25 cellular contexts compared by ENCODE assay signal in the genomic region with DNA sequence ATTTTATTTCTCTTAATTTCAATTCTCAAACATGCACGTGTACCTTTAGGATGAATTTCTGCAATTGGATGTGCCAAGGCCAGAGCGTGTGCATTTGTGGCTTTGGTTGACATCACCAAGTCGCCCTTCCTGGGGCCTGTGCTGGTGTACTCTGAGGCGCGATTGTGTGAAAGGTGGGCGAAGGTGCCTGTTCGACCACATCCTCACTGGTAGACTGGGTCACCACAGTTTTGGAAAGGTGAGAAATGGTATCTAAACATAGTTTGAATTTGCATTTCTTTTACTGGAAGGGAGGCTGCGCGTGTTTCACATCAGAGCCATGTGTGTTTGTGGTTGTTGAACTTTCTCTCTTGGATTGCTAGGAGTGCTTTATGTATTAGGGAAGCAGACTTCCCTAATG.
DNase-seq lines count a peak whose midpoint lies in the region; ATAC-seq, FAIRE-seq and TF ChIP-seq lines count a peak whose summit lies in the region.
"Had no signal": no experiment of that assay in that cellular context is flagged by ENCODE, and none has a peak within 500 bp of the region (broad histone marks: within the 10 kb centered on the region; RNA-seq: fewer than 3 reads in every experiment).

No MANE protein-coding gene starts in this region.

- POLR2A ChIA-PET in activated CD4-positive, alpha-beta T cell treated with anti-CD3 and anti-CD28 coated beads for 36 hours (lab: Charles Lee), result no interaction called here
- POLR2A ChIA-PET in H1 (lab: Charles Lee; ENCODE audit: partially characterized antibody), result no interaction called here

- H3K36me3 ChIP-seq in BLaER1 treated with 17β-estradiol and CSF1 and Interleukin-3, amounts not matched to agents 10 nM and 100 nM, result peaks cover 0 to 50% (median 7%) of the 10 kb centered on the region in 11 experiments; a peak in 12 of 22 replicates
- H3K36me3 ChIP-seq in H1 (ENCODE audit: control insufficient read depth in 2 of 4, insufficient read depth in 4 of 4, low read length in 3 of 4) (no peaks in the 10 kb centered on the region), spleen (no peaks in the 10 kb centered on the region)
- H3K36me3 ChIP-seq: BE2C, cardiac muscle cell, pancreas had no signal

- no peak overlapping the region for H3K9ac ChIP-seq in BLaER1 treated with 17β-estradiol and CSF1 and Interleukin-3, amounts not matched to agents 10 nM and 100 nM
- H3K9ac ChIP-seq in H1 (replicated peaks in 1 of 4; ENCODE audit: extremely low read depth in 1 of 4, low read depth in 3 of 4, low read length in 3 of 4), result no peak overlapping the region

- H2BK120ac ChIP-seq in H1 (replicated peaks; ENCODE audit: low read depth, low read length), result no peak overlapping the region

- H3K23me2 ChIP-seq in H1 (ENCODE audit: low read depth, low read length), result no peaks in the 10 kb centered on the region; the same call in 1 of the 2 replicates

- H3K18ac ChIP-seq in H1 (ENCODE audit: extremely low read depth, low read length), result no peak overlapping the region

- intact Hi-C loops in activated CD4-positive, alpha-beta T cell treated with anti-CD3 and anti-CD28 coated beads for 36 hours (cut with DNase I, micrococcal nuclease), result no loop called here
- intact Hi-C loops in spleen (cut with DNase I; ENCODE audit: low total_unique reads), result no loop called here

- peaks cover 32 to 97% (median 79%) of the 10 kb centered on the region in 10 experiments for H3K4me1 ChIP-seq in BLaER1 treated with 17β-estradiol and CSF1 and Interleukin-3, amounts not matched to agents 10 nM and 100 nM
- H3K4me1 ChIP-seq in H1 (replicated peaks in 1 of 4; ENCODE audit: control insufficient read depth in 3 of 4, insufficient read depth in 4 of 4, low read length in 3 of 4) (no peaks in the 10 kb centered on the region), spleen (peaks cover 0 to 24% (median 7%) of the 10 kb centered on the region in 6 donors)
- H3K4me1 ChIP-seq: BE2C, foreskin keratinocyte, pancreas had no signal

- H4K91ac ChIP-seq in H1 (replicated peaks; ENCODE audit: insufficient read length, low read length), result no peak overlapping the region

- no peak overlapping the region for H2AFZ ChIP-seq in H1 (ENCODE audit: low read length)

- TF ChIP-seq POLR2A in H1 (IDR thresholded peaks at IDR 0.05; ENCODE audit: control extremely low read depth in 1 of 2, low read depth in 2 of 2, low read length in 2 of 2), result no peak
- TF ChIP-seq POLR2A in spleen (IDR thresholded peaks at IDR 0.05), result no peak

- H2BK12ac ChIP-seq in H1 (ENCODE audit: low read depth, low read length), result no peak overlapping the region

- no peak overlapping the region for H3K4me3 Mint-ChIP-seq in activated CD4-positive, alpha-beta T cell treated with anti-CD3 and anti-CD28 coated beads for 36 hours
- H3K4me3 Mint-ChIP-seq: T-helper 1 cell treated with Interleukin-12 subunit alpha and Interleukin-12 subunit beta and Interleukin-4 antibody, amounts not matched to agents 30 μg/mL and 1 μg/mL, for 36 hours had no signal

- CTCF ChIA-PET in activated CD4-positive, alpha-beta T cell treated with anti-CD3 and anti-CD28 coated beads for 36 hours (lab: Charles Lee), result interaction anchor here (0.6 to 0.7 kb wide), 2 partner anchors 15 to 513 kb away, joined by 3 to 5 read pairs; no protein-coding TSS in a partner anchor
- CTCF ChIA-PET in H1 (lab: Charles Lee; ENCODE audit: partially characterized antibody), result no interaction called here

- no peaks in the 10 kb centered on the region for H3K27me3 Mint-ChIP-seq in activated CD4-positive, alpha-beta T cell treated with anti-CD3 and anti-CD28 coated beads for 36 hours

- no peaks in the 10 kb centered on the region for H3K79me1 ChIP-seq in H1 (ENCODE audit: low read depth, low read length)

- no peak overlapping the region for H4K8ac ChIP-seq in H1 (ENCODE audit: extremely low read depth, insufficient read depth, low read length)

- H3K14ac ChIP-seq in H1 (ENCODE audit: insufficient read length), result no peak overlapping the region

- peaks cover 8 to 48% (median 16%) of the 10 kb centered on the region in 11 experiments; a peak in 19 of 22 replicates for H3K9me3 ChIP-seq in BLaER1 treated with 17β-estradiol and CSF1 and Interleukin-3, amounts not matched to agents 10 nM and 100 nM (replicated peaks in 1 of 11)
- no peaks in the 10 kb centered on the region for H3K9me3 ChIP-seq in H1 (ENCODE audit: insufficient read depth in 2 of 2, low read depth in 1 of 2, low read length in 1 of 2)
- peaks cover 0 to 8% (median 0%) of the 10 kb centered on the region in 8 donors for H3K9me3 ChIP-seq in spleen
- H3K9me3 ChIP-seq: BE2C, pancreas had no signal

- peak; percentile 39 for DNase-seq in activated CD4-positive, alpha-beta T cell treated with anti-CD3 and anti-CD28 coated beads for 36 hours
- no peak for DNase-seq in activated CD4-positive, alpha-beta T cell treated with anti-CD3 and anti-CD28 coated beads for 4 hours
- DNase-seq in activated CD8-positive, alpha-beta memory T cell treated with anti-CD3 and anti-CD28 coated beads, Interleukin-2, amount 50 U/mL, for 48 hours, result peak; percentile 57
- DNase-seq in H1 (ENCODE audit: low read depth in 1 of 2, low spot score in 2 of 2) (no peak), spleen (no peak), HUDEP-2 (lab: John Stamatoyannopoulos, UW; ENCODE audit: unreplicated experiment in 76 of 76) (no peak)
- DNase-seq: amygdala, BE2C, dorsolateral prefrontal cortex, foreskin keratinocyte, GOT3, hypothalamus, NCI-H1417 treated with DMSO at 0.1 percent for 48 hours, NCI-H2171, NCI-H526, pancreas, SHP77 treated with DMSO at 0.1 percent for 48 hours had no signal

- TF ChIP-seq EP300 in H1 (IDR thresholded peaks at IDR 0.05; ENCODE audit: borderline replicate concordance in 1 of 2, low read depth in 2 of 2, low read length in 2 of 2), result no peak

- peaks cover 0 to 5% (median 0%) of the 10 kb centered on the region in 11 experiments; a peak in 1 of 22 replicates for H4K20me1 ChIP-seq in BLaER1 treated with 17β-estradiol and CSF1 and Interleukin-3, amounts not matched to agents 10 nM and 100 nM
- no peaks in the 10 kb centered on the region for H4K20me1 ChIP-seq in H1 (replicated peaks in 1 of 2; ENCODE audit: control insufficient read depth in 1 of 2, insufficient read depth in 2 of 2, low read length in 2 of 2)

- peak overlapping the region in 3 of 11 experiments; percentile 82 to 88 (median 83); a peak in 5 of 22 replicates for H3K27ac ChIP-seq in BLaER1 treated with 17β-estradiol and CSF1 and Interleukin-3, amounts not matched to agents 10 nM and 100 nM
- H3K27ac ChIP-seq in H1 (ENCODE audit: low read depth, low read length) (no peak overlapping the region), spleen (no peak overlapping the region)
- H3K27ac ChIP-seq: cardiac muscle cell, dorsolateral prefrontal cortex, foreskin keratinocyte, pancreas, VCaP had no signal

- no peak overlapping the region for H2BK20ac ChIP-seq in H1 (ENCODE audit: low read length)

- H3K56ac ChIP-seq in H1 (replicated peaks; ENCODE audit: insufficient read length, low read depth, low read length), result no peak overlapping the region

- peak; percentile 61 for ATAC-seq in activated CD4-positive, alpha-beta T cell treated with anti-CD3 and anti-CD28 coated beads for 36 hours
- ATAC-seq in HG02970 (IDR thresholded peaks at IDR 0.05; ENCODE audit: low FRiP score, unreplicated experiment), result no peak
- ATAC-seq: foreskin keratinocyte, pancreas, sciatic nerve had no signal

- H3K4me3 ChIP-seq in BLaER1 treated with 17β-estradiol and CSF1 and Interleukin-3, amounts not matched to agents 10 nM and 100 nM, result no peak overlapping the region; a peak in 2 of 20 replicates
- H3K4me3 ChIP-seq in H1 (ENCODE audit: extremely low read depth in 1 of 4, insufficient read depth in 2 of 4, low read depth in 3 of 4, low read length in 4 of 4) (no peak overlapping the region), spleen (no peak overlapping the region)
- H3K4me3 ChIP-seq: cardiac muscle cell, dorsolateral prefrontal cortex, pancreas had no signal

- peaks cover 9% of the 10 kb centered on the region for H3K9me3 Mint-ChIP-seq in activated CD4-positive, alpha-beta T cell treated with anti-CD3 and anti-CD28 coated beads for 36 hours (ENCODE audit: low read depth)

- peak overlapping the region in 9 of 11 experiments; percentile 0 to 97 (median 84); a peak in 14 of 22 replicates for H3K4me2 ChIP-seq in BLaER1 treated with 17β-estradiol and CSF1 and Interleukin-3, amounts not matched to agents 10 nM and 100 nM
- H3K4me2 ChIP-seq in H1 (ENCODE audit: insufficient read depth in 1 of 2, low read depth in 2 of 2, low read length in 2 of 2), result no peak overlapping the region

- no peak overlapping the region for H2BK15ac ChIP-seq in H1 (ENCODE audit: low read length)

- H2AK5ac ChIP-seq in H1 (ENCODE audit: low read depth, low read length), result no peak overlapping the region

- no peak overlapping the region for H3K4ac ChIP-seq in H1 (replicated peaks; ENCODE audit: insufficient read length, low read depth, low read length)

- no peaks in the 10 kb centered on the region for H3K27me3 ChIP-seq in BLaER1 treated with 17β-estradiol and CSF1 and Interleukin-3, amounts not matched to agents 10 nM and 100 nM
- H3K27me3 ChIP-seq in H1 (replicated peaks in 1 of 4; ENCODE audit: control insufficient read depth in 3 of 4, extremely low read depth in 1 of 4, insufficient read depth in 3 of 4, low read length in 3 of 4), result no peaks in the 10 kb centered on the region
- no peaks in the 10 kb centered on the region for H3K27me3 ChIP-seq in spleen (replicated peaks in 1 of 7)
- H3K27me3 ChIP-seq: BE2C, cardiac muscle cell, dorsolateral prefrontal cortex, foreskin keratinocyte, pancreas had no signal

- no peak for TF ChIP-seq RAD21 in H1 (IDR thresholded peaks at IDR 0.05 in 1 of 2, conservative IDR thresholded peaks at IDR 0.05 in 1 of 2; ENCODE audit: low read depth in 2 of 2, low read length in 2 of 2)

- H3K27ac Mint-ChIP-seq in activated CD4-positive, alpha-beta T cell treated with anti-CD3 and anti-CD28 coated beads for 36 hours, result peak overlapping the region; percentile 48
- H3K27ac Mint-ChIP-seq: T-helper 1 cell treated with Interleukin-12 subunit alpha and Interleukin-12 subunit beta and Interleukin-4 antibody, amounts not matched to agents 30 μg/mL and 1 μg/mL, for 36 hours had no signal

- peaks cover 33% of the 10 kb centered on the region for H3K4me1 Mint-ChIP-seq in activated CD4-positive, alpha-beta T cell treated with anti-CD3 and anti-CD28 coated beads for 36 hours

- H4K5ac ChIP-seq in H1 (ENCODE audit: insufficient read length, low read depth, low read length), result no peak overlapping the region

- H3K36me3 Mint-ChIP-seq in activated CD4-positive, alpha-beta T cell treated with anti-CD3 and anti-CD28 coated beads for 36 hours (ENCODE audit: low read depth), result peaks cover 4% of the 10 kb centered on the region

- H3K23ac ChIP-seq in H1 (ENCODE audit: insufficient read length), result peak overlapping the region; percentile 74

- 83% methylated on average over 9 of the region's 9 CpGs; no CpG with 5 or more reads in 1 of the 2 experiments for WGBS in H1 (ENCODE audit: extremely low coverage in 1 of 2, insufficient coverage in 1 of 2, insufficient read length in 1 of 2, insufficient replicate concordance in 2 of 2, low coverage in 1 of 2, low lambda C conversion rate in 2 of 2, missing lambda C conversion rate in 1 of 2), 2 experiments
- WGBS in spleen, 5 donors, result 65 to 71% (median 70%) methylated on average over 9 of the region's 9 CpGs

- no peak for FAIRE-seq in H1 (lab: Jason Lieb, UNC)
- FAIRE-seq: D721Med, HTR-8/SVneo, pancreas had no signal

- no peak overlapping the region for H2BK5ac ChIP-seq in H1 (ENCODE audit: low read depth, low read length)

- H3K79me2 ChIP-seq in H1 (ENCODE audit: control insufficient read depth in 1 of 2, insufficient read depth in 2 of 2, low read length in 2 of 2), result no peaks in the 10 kb centered on the region

- TF ChIP-seq CTCF in H1 (IDR thresholded peaks at IDR 0.05; ENCODE audit: control extremely low read depth in 1 of 3, insufficient read depth in 1 of 3, low read depth in 1 of 3, low read length in 3 of 3) (no peak), spleen (IDR thresholded peaks at IDR 0.05 in 8 of 11, conservative IDR thresholded peaks at IDR 0.05 in 3 of 11) (no peak)

Comparison
In these comparisons a context has a peak if more than half of its experiments do, and no peak if none do; other contexts are left out.
1. DNase-seq: peak in activated CD4-positive, alpha-beta T cell treated with anti-CD3 and anti-CD28 coated beads for 36 hours (single experiment) and activated CD8-positive, alpha-beta memory T cell treated with anti-CD3 and anti-CD28 coated beads, Interleukin-2, amount 50 U/mL, for 48 hours (single experiment); none in activated CD4-positive, alpha-beta T cell treated with anti-CD3 and anti-CD28 coated beads for 4 hours (0 of 2), H1 (0 of 2), spleen (single experiment) and HUDEP-2 (0 of 76).
2. H3K4me2 ChIP-seq: peak in BLaER1 treated with 17β-estradiol and CSF1 and Interleukin-3, amounts not matched to agents 10 nM and 100 nM (9 of 11); none in H1 (0 of 2).